Comparison of ENCODE assay signal across 31 cellular contexts in genomic region chr12:9756174-9756573, GRCh38. TPM values are rescaled to one million over a fixed set of nuclear protein-coding genes. Genes with fewer than 3 reads are reported as not detected.
A peak's percentile ranks its signal among the peaks of the same experiment; 100 is the strongest.
DNase-seq lines count a peak whose midpoint lies in the region; ATAC-seq and FAIRE-seq lines count a peak whose summit lies in the region.
"Had no signal": no experiment of that assay in that cellular context is flagged by ENCODE, and none has a peak within 500 bp of the region (broad histone marks: within the 10 kb centered on the region; RNA-seq: fewer than 3 reads in every experiment).

No MANE protein-coding gene starts in this region.

- DNase-seq in activated CD8-positive, alpha-beta memory T cell treated with anti-CD3 and anti-CD28 coated beads, Interleukin-2, amount 10 ng/mL, durations not matched to agents 7 days and 5 days = no peak
- no peak for DNase-seq in activated CD8-positive, alpha-beta memory T cell treated with anti-CD3 and anti-CD28 coated beads for 24 hours
- DNase-seq in GM18507 (ENCODE audit: extremely low spot score, insufficient read length, low read depth) (no peak), A172 (ENCODE audit: low spot score) (no peak), NK-92 (lab: John Stamatoyannopoulos, UW; ENCODE audit: unreplicated experiment) (no peak), NCI-H526 treated with DMSO at 0.1 percent for 48 hours (lab: John Stamatoyannopoulos, UW) (no peak)
- no peak for DNase-seq in activated T-helper 2 cell treated with anti-CD3 and anti-CD28 coated beads, Interferon-gamma antibody, Interleukin-2, Interleukin-4, amounts not matched to agents 10 μg/mL and 5 μg/mL and 100 μg/mL, durations not matched to agents 14 hours and 24 hours and 36 hours (ENCODE audit: low spot score)
- DNase-seq in naive thymus-derived CD4-positive, alpha-beta T cell = no peak
- DNase-seq: activated CD8-positive, alpha-beta memory T cell treated with anti-CD3 and anti-CD28 coated beads, Interleukin-2, amount 50 U/mL, for 48 hours; DMS 273 treated with DMSO at 0.1 percent for 48 hours; foreskin fibroblast; hypothalamus; NCI-H1105; NCI-H2081; NK-92 treated with Interleukin-12 subunit alpha and Interleukin-12 subunit beta, amount 100 ng/mL, for 24 hours; stimulated activated CD8-positive, alpha-beta memory T cell treated with anti-CD3 and anti-CD28 coated beads, Interleukin-4, amount 100 ng/mL, for 48 hours; T-helper 9 cell; testis had no signal

- H3K9me3 ChIP-seq in naive thymus-derived CD4-positive, alpha-beta T cell (ENCODE audit: control insufficient read depth in 2 of 3, low read length in 3 of 3) = no peaks in the 10 kb centered on the region
- H3K9me3 ChIP-seq: right atrium auricular region, testis had no signal

- H3K27ac ChIP-seq in naive thymus-derived CD4-positive, alpha-beta T cell (ENCODE audit: low read depth, low read length) = peak overlapping the region; percentile 65
- H3K27ac ChIP-seq: BLaER1 treated with 17β-estradiol and CSF1 and Interleukin-3, amounts not matched to agents 10 nM and 100 nM; right atrium auricular region; testis had no signal

- CTCF ChIA-PET in activated CD8-positive, alpha-beta memory T cell treated with anti-CD3 and anti-CD28 coated beads, Interleukin-2, amount 10 ng/mL, durations not matched to agents 7 days and 5 days (lab: Charles Lee) = interaction anchor here (12.5 to 17.2 kb wide), 3 partner anchors 14 to 55 kb away, joined by 108 to 503 read pairs (median 187); no protein-coding TSS in a partner anchor
- CTCF ChIA-PET in naive thymus-derived CD4-positive, alpha-beta T cell (lab: Charles Lee) = interaction anchor here (1.0 to 19.4 kb wide), 4 partner anchors 14 to 434 kb away, joined by 3 to 616 read pairs (median 3); no protein-coding TSS in a partner anchor

- FAIRE-seq in GM18507 (lab: Jason Lieb, UNC) = peak; percentile 18
- FAIRE-seq: bronchial epithelial cell, keratinocyte, RCC 7860 had no signal

- POLR2A ChIA-PET in naive thymus-derived CD4-positive, alpha-beta T cell (lab: Charles Lee) = interaction anchor here (0.7 to 19.3 kb wide), 10 partner anchors 11 to 113 kb away, joined by 3 to 433 read pairs (median 34); partner anchors contain the start of genes CLEC2B and CLEC2D

- H3K36me3 Mint-ChIP-seq in activated CD8-positive, alpha-beta memory T cell treated with anti-CD3 and anti-CD28 coated beads, Interleukin-2, amount 10 ng/mL, durations not matched to agents 7 days and 5 days = peaks cover 79% of the 10 kb centered on the region
- peaks cover 83% of the 10 kb centered on the region for H3K36me3 Mint-ChIP-seq in activated T-helper 2 cell treated with anti-CD3 and anti-CD28 coated beads, Interferon-gamma antibody, Interleukin-2, Interleukin-4, amounts not matched to agents 10 μg/mL and 5 μg/mL and 100 μg/mL, durations not matched to agents 14 hours and 24 hours and 36 hours (ENCODE audit: low read depth)
- peaks cover 8 to 64% (median 40%) of the 10 kb centered on the region in 5 donors for H3K36me3 Mint-ChIP-seq in naive thymus-derived CD4-positive, alpha-beta T cell

- peak overlapping the region; percentile 37 for H3K4me3 ChIP-seq in naive thymus-derived CD4-positive, alpha-beta T cell (ENCODE audit: low read length)
- H3K4me3 ChIP-seq: BLaER1 treated with 17β-estradiol and CSF1 and Interleukin-3, amounts not matched to agents 10 nM and 100 nM; lung; right atrium auricular region; testis had no signal

- peaks cover 6 to 42% (median 37%) of the 10 kb centered on the region in 3 experiments for H3K36me3 ChIP-seq in naive thymus-derived CD4-positive, alpha-beta T cell (ENCODE audit: control insufficient read depth in 2 of 3, insufficient read depth in 3 of 3, low read length in 3 of 3)
- H3K36me3 ChIP-seq: right atrium auricular region had no signal

- H3K4me1 Mint-ChIP-seq in activated CD8-positive, alpha-beta memory T cell treated with anti-CD3 and anti-CD28 coated beads, Interleukin-2, amount 10 ng/mL, durations not matched to agents 7 days and 5 days = peaks cover 49% of the 10 kb centered on the region
- H3K4me1 Mint-ChIP-seq in activated T-helper 2 cell treated with anti-CD3 and anti-CD28 coated beads, Interferon-gamma antibody, Interleukin-2, Interleukin-4, amounts not matched to agents 10 μg/mL and 5 μg/mL and 100 μg/mL, durations not matched to agents 14 hours and 24 hours and 36 hours (ENCODE audit: low read depth) = peaks cover 52% of the 10 kb centered on the region
- H3K4me1 Mint-ChIP-seq in naive thymus-derived CD4-positive, alpha-beta T cell = peaks cover 31 to 66% (median 58%) of the 10 kb centered on the region in 7 donors

- peaks cover 37 to 39% of the 10 kb centered on the region in 2 donors for H3K4me1 ChIP-seq in naive thymus-derived CD4-positive, alpha-beta T cell (ENCODE audit: control insufficient read depth in 2 of 2, insufficient read depth in 2 of 2, low read length in 2 of 2)
- H3K4me1 ChIP-seq: right atrium auricular region, testis had no signal

- H3K27me3 ChIP-seq in naive thymus-derived CD4-positive, alpha-beta T cell (ENCODE audit: control insufficient read depth in 2 of 2, insufficient read depth in 2 of 2, low read length in 2 of 2) = no peaks in the 10 kb centered on the region
- H3K27me3 ChIP-seq: right atrium auricular region, testis had no signal

- peak overlapping the region; percentile 82 for H3K27ac Mint-ChIP-seq in activated CD8-positive, alpha-beta memory T cell treated with anti-CD3 and anti-CD28 coated beads, Interleukin-2, amount 10 ng/mL, durations not matched to agents 7 days and 5 days
- peak overlapping the region; percentile 88 for H3K27ac Mint-ChIP-seq in activated T-helper 2 cell treated with anti-CD3 and anti-CD28 coated beads, Interferon-gamma antibody, Interleukin-2, Interleukin-4, amounts not matched to agents 10 μg/mL and 5 μg/mL and 100 μg/mL, durations not matched to agents 14 hours and 24 hours and 36 hours
- peak overlapping the region; percentile 87 to 100 (median 99) for H3K27ac Mint-ChIP-seq in naive thymus-derived CD4-positive, alpha-beta T cell
- H3K27ac Mint-ChIP-seq: dendritic cell treated with granulocyte-macrophage colony-stimulating factor and Interleukin-4, amounts not matched to agents 40 ng/mL and 50 ng/mL, for 4 days had no signal

- intact Hi-C loops in activated T-helper 2 cell treated with anti-CD3 and anti-CD28 coated beads, Interferon-gamma antibody, Interleukin-2, Interleukin-4, amounts not matched to agents 10 μg/mL and 5 μg/mL and 100 μg/mL, durations not matched to agents 14 hours and 24 hours and 36 hours (cut with micrococcal nuclease) = no loop called here
- intact Hi-C loops in naive thymus-derived CD4-positive, alpha-beta T cell (cut with micrococcal nuclease) = loop anchor here in 1 of 2 donors (10.0 kb wide), 1 partner anchor 1511 kb away; no protein-coding TSS in a partner anchor

- H3K9me3 Mint-ChIP-seq in activated CD8-positive, alpha-beta memory T cell treated with anti-CD3 and anti-CD28 coated beads, Interleukin-2, amount 10 ng/mL, durations not matched to agents 7 days and 5 days (ENCODE audit: low read depth) = no peaks in the 10 kb centered on the region
- no peaks in the 10 kb centered on the region for H3K9me3 Mint-ChIP-seq in activated T-helper 2 cell treated with anti-CD3 and anti-CD28 coated beads, Interferon-gamma antibody, Interleukin-2, Interleukin-4, amounts not matched to agents 10 μg/mL and 5 μg/mL and 100 μg/mL, durations not matched to agents 14 hours and 24 hours and 36 hours
- peaks cover 0 to 2% (median 0%) of the 10 kb centered on the region in 11 donors for H3K9me3 Mint-ChIP-seq in naive thymus-derived CD4-positive, alpha-beta T cell
- H3K9me3 Mint-ChIP-seq: dendritic cell treated with granulocyte-macrophage colony-stimulating factor and Interleukin-4, amounts not matched to agents 40 ng/mL and 50 ng/mL, for 4 days had no signal

- peak overlapping the region; percentile 99 for H3K4me3 Mint-ChIP-seq in activated CD8-positive, alpha-beta memory T cell treated with anti-CD3 and anti-CD28 coated beads, Interleukin-2, amount 10 ng/mL, durations not matched to agents 7 days and 5 days
- peak overlapping the region; percentile 99 for H3K4me3 Mint-ChIP-seq in activated T-helper 2 cell treated with anti-CD3 and anti-CD28 coated beads, Interferon-gamma antibody, Interleukin-2, Interleukin-4, amounts not matched to agents 10 μg/mL and 5 μg/mL and 100 μg/mL, durations not matched to agents 14 hours and 24 hours and 36 hours (ENCODE audit: low read depth)
- peak overlapping the region; percentile 82 to 99 (median 97) for H3K4me3 Mint-ChIP-seq in naive thymus-derived CD4-positive, alpha-beta T cell
- H3K4me3 Mint-ChIP-seq: dendritic cell treated with granulocyte-macrophage colony-stimulating factor and Interleukin-4, amounts not matched to agents 40 ng/mL and 50 ng/mL, for 4 days had no signal

- no peaks in the 10 kb centered on the region for H3K27me3 Mint-ChIP-seq in activated CD8-positive, alpha-beta memory T cell treated with anti-CD3 and anti-CD28 coated beads, Interleukin-2, amount 10 ng/mL, durations not matched to agents 7 days and 5 days
- H3K27me3 Mint-ChIP-seq in activated T-helper 2 cell treated with anti-CD3 and anti-CD28 coated beads, Interferon-gamma antibody, Interleukin-2, Interleukin-4, amounts not matched to agents 10 μg/mL and 5 μg/mL and 100 μg/mL, durations not matched to agents 14 hours and 24 hours and 36 hours (ENCODE audit: low read depth) = no peaks in the 10 kb centered on the region
- H3K27me3 Mint-ChIP-seq in naive thymus-derived CD4-positive, alpha-beta T cell = no peaks in the 10 kb centered on the region
- H3K27me3 Mint-ChIP-seq: dendritic cell treated with granulocyte-macrophage colony-stimulating factor and Interleukin-4, amounts not matched to agents 40 ng/mL and 50 ng/mL, for 4 days had no signal

- ATAC-seq in activated CD8-positive, alpha-beta memory T cell treated with anti-CD3 and anti-CD28 coated beads, Interleukin-2, amount 10 ng/mL, durations not matched to agents 7 days and 5 days = no peak
- no peak for ATAC-seq in naive thymus-derived CD4-positive, alpha-beta T cell

RNA-seq across cellular contexts. Expression of gene CD69, which starts 4.5 kb away (rescaled TPM):
- total RNA-seq in activated CD8-positive, alpha-beta memory T cell treated with anti-CD3 and anti-CD28 coated beads, Interleukin-2, amount 10 ng/mL, durations not matched to agents 7 days and 5 days = 100 to 1,000 TPM in 1 of 2 experiments, 10 to 100 TPM in 1; 76.0 to 104 TPM
- total RNA-seq in activated T-helper 2 cell treated with anti-CD3 and anti-CD28 coated beads, Interferon-gamma antibody, Interleukin-2, Interleukin-4, amounts not matched to agents 10 μg/mL and 5 μg/mL and 100 μg/mL, durations not matched to agents 14 hours and 24 hours and 36 hours = 70.9 and 72.2 TPM in 2 replicates
- total RNA-seq in naive thymus-derived CD4-positive, alpha-beta T cell = 100 to 1,000 TPM in 3 of 5 experiments, 10 to 100 TPM in 2; 25.8 to 588 (median 125) TPM
- 100 to 1,000 TPM; 113 to 201 TPM for polyA plus RNA-seq in naive thymus-derived CD4-positive, alpha-beta T cell
- not detected in 2 replicates for total RNA-seq in A172 (2014; rRNA removed; shearing (Covaris generic))
- total RNA-seq: A673, bronchial epithelial cell, G401, myocyte, NCI-H460, osteocyte had no signal
- polyA plus RNA-seq: keratinocyte had no signal

RNA-seq across cellular contexts. Expression of gene CLECL1, which starts 23.3 kb away (rescaled TPM):
- 1 to 10 TPM; 2.2 to 8.8 TPM for total RNA-seq in activated CD8-positive, alpha-beta memory T cell treated with anti-CD3 and anti-CD28 coated beads, Interleukin-2, amount 10 ng/mL, durations not matched to agents 7 days and 5 days
- total RNA-seq in activated T-helper 2 cell treated with anti-CD3 and anti-CD28 coated beads, Interferon-gamma antibody, Interleukin-2, Interleukin-4, amounts not matched to agents 10 μg/mL and 5 μg/mL and 100 μg/mL, durations not matched to agents 14 hours and 24 hours and 36 hours = 16.8 and 17.2 TPM in 2 replicates
- 1 to 10 TPM in 2 of 5 experiments, under 1 TPM in 1, not detected in 2; 0.43 to 6.1 (median 2.5) TPM for total RNA-seq in naive thymus-derived CD4-positive, alpha-beta T cell
- polyA plus RNA-seq in naive thymus-derived CD4-positive, alpha-beta T cell = under 1 TPM; 0.38 to 0.39 TPM
- not detected in 2 replicates for total RNA-seq in A172 (2014; rRNA removed; shearing (Covaris generic))
- total RNA-seq: A673, bronchial epithelial cell, G401, HT1080, myocyte, NCI-H460, osteocyte, right atrium auricular region, testis had no signal
- polyA plus RNA-seq: keratinocyte had no signal

Comparison
In these comparisons a context has a peak if more than half of its experiments do, and no peak if none do; other contexts are left out.
1. RNA of gene CD69, which starts 4.5 kb away (total RNA-seq): 25.8 to 588 TPM in naive thymus-derived CD4-positive, alpha-beta T cell, 76.0 to 104 TPM in activated CD8-positive, alpha-beta memory T cell treated with anti-CD3 and anti-CD28 coated beads, Interleukin-2, amount 10 ng/mL, durations not matched to agents 7 days and 5 days and 70.9 to 72.2 TPM in activated T-helper 2 cell treated with anti-CD3 and anti-CD28 coated beads, Interferon-gamma antibody, Interleukin-2, Interleukin-4, amounts not matched to agents 10 μg/mL and 5 μg/mL and 100 μg/mL, durations not matched to agents 14 hours and 24 hours and 36 hours; not detected in A172; every median in the first group is over 10 times any median in the second.
2. Peak in every context shown above with its lines, with median percentiles within 50 percentile points of each other: H3K27ac Mint-ChIP-seq and H3K4me3 Mint-ChIP-seq.